In genomic region chr19:925087-925911, GRCh38 we compare ENCODE assay signal across 9 cellular contexts. TPM values are rescaled to one million over a fixed set of nuclear protein-coding genes. Genes with fewer than 3 reads are reported as not detected.
DNase-seq lines count a peak whose midpoint lies in the region; TF ChIP-seq lines count a peak whose summit lies in the region.
"Had no signal": no experiment of that assay in that cellular context is flagged by ENCODE, and none has a peak within 500 bp of the region (broad histone marks: within the 10 kb centered on the region; RNA-seq: fewer than 3 reads in every experiment).

No MANE protein-coding gene starts in this region.

- peak overlapping the region; percentile 96 for H2BK120ac ChIP-seq in mesendoderm (ENCODE audit: low read depth, low read length)

- H3K79me1 ChIP-seq in mesendoderm (ENCODE audit: low read length): peaks cover 5% of the 10 kb centered on the region

- H3K9me3 Mint-ChIP-seq in Caco-2 (ENCODE audit: unreplicated experiment): no peaks in the 10 kb centered on the region
- H3K9me3 Mint-ChIP-seq in endothelial cell (ENCODE audit: unreplicated experiment): no peaks in the 10 kb centered on the region

- intact Hi-C loops in Caco-2 (cut with micrococcal nuclease; ENCODE audit: unreplicated experiment): loop anchor here (1.0 to 2.0 kb wide), 3 partner anchors 28 to 59 kb away; partner anchors contain the start of gene WDR18

- H3K4me1 Mint-ChIP-seq in Caco-2 (ENCODE audit: low read depth, unreplicated experiment): no peaks in the 10 kb centered on the region
- H3K4me1 Mint-ChIP-seq in endothelial cell (ENCODE audit: unreplicated experiment): peaks cover 2% of the 10 kb centered on the region

- H3K27ac ChIP-seq in mesendoderm (ENCODE audit: low read depth, low read length): peak overlapping the region; percentile 94

- peak overlapping the region; percentile 60 for H3K9ac ChIP-seq in mesendoderm (ENCODE audit: low read length)

- H3K4ac ChIP-seq in mesendoderm (ENCODE audit: low read depth, low read length): peak overlapping the region; percentile 99

- H3K9me3 ChIP-seq in Caco-2: no peaks in the 10 kb centered on the region

- H3K36me3 Mint-ChIP-seq in Caco-2 (ENCODE audit: insufficient read depth, unreplicated experiment) (peaks cover 28% of the 10 kb centered on the region), endothelial cell (ENCODE audit: low read depth, unreplicated experiment) (peaks cover 9% of the 10 kb centered on the region)

- POLR2A ChIA-PET in Caco-2 (lab: Charles Lee): interaction anchor here (0.6 to 1.0 kb wide), 2 partner anchors 21 to 173 kb away, joined by 3 to 9 read pairs; no protein-coding TSS in a partner anchor

- no peaks in the 10 kb centered on the region for H3K27me3 Mint-ChIP-seq in Caco-2 (ENCODE audit: insufficient read depth, unreplicated experiment)
- H3K27me3 Mint-ChIP-seq in endothelial cell (ENCODE audit: unreplicated experiment): peaks cover 10% of the 10 kb centered on the region

- H4K8ac ChIP-seq in mesendoderm (ENCODE audit: low read depth, low read length): peak overlapping the region; percentile 99

- DNase-seq in Caco-2 (peak; percentile 89 to 91), GM20000 (ENCODE audit: low spot score) (peak; percentile 96), HS-27A (ENCODE audit: low read depth) (peak; percentile 66), NOMO-1 treated with dmso at 0.1 percent for 144 hours (lab: John Stamatoyannopoulos, UW; ENCODE audit: unreplicated experiment) (peak; percentile 79), endothelial cell (ENCODE audit: low spot score) (peak; percentile 74), mesendoderm (peak; percentile 96)
- peak; percentile 75 for DNase-seq in activated CD8-positive, alpha-beta memory T cell treated with anti-CD3 and anti-CD28 coated beads, Interleukin-2, amount 50 U/mL, for 4 hours
- DNase-seq in stimulated activated CD8-positive, alpha-beta memory T cell treated with anti-CD3 and anti-CD28 coated beads, Interleukin-4, amount 100 ng/mL, for 48 hours: peak; percentile 84

- peaks cover 23% of the 10 kb centered on the region for H3K79me2 ChIP-seq in mesendoderm (ENCODE audit: control insufficient read depth, insufficient read depth, low read length)

- H3K18ac ChIP-seq in mesendoderm (ENCODE audit: low read length): peak overlapping the region; percentile 100

- H2AK5ac ChIP-seq in mesendoderm (ENCODE audit: low read length): no peak overlapping the region

- H2BK15ac ChIP-seq in mesendoderm (replicated peaks; ENCODE audit: low read depth): no peak overlapping the region

- H3K27me3 ChIP-seq in Caco-2 (replicated peaks; ENCODE audit: control insufficient read depth, insufficient read depth, low read length) (no peaks in the 10 kb centered on the region), mesendoderm (ENCODE audit: insufficient read depth, low read length, poor library complexity) (peaks cover 9% of the 10 kb centered on the region)

- TF ChIP-seq CTCF in Caco-2 (IDR thresholded peaks at IDR 0.05; ENCODE audit: insufficient read depth in 1 of 2, low read depth in 1 of 2, low read length in 1 of 2, severe bottlenecking in 1 of 2, unreplicated experiment in 1 of 2) (no peak), GM20000 (IDR thresholded peaks at IDR 0.05; ENCODE audit: extremely low read depth, missing control alignments) (no peak), endothelial cell (IDR thresholded peaks at IDR 0.05; ENCODE audit: unreplicated experiment) (no peak)

- no peak overlapping the region for H2BK5ac ChIP-seq in mesendoderm (ENCODE audit: low read length)

- no TSS peak for BruUV-seq in Caco-2 (replicated peaks; lab: Mats Ljungman, UMichigan)

- peak overlapping the region; percentile 98 for H3K4me3 ChIP-seq in Caco-2 (ENCODE audit: low read depth, low read length)
- H3K4me3 ChIP-seq in mesendoderm (ENCODE audit: low read length): peak overlapping the region; percentile 46

- peak overlapping the region; percentile 33 for H3K4me2 ChIP-seq in mesendoderm (ENCODE audit: low read length)

- H3K4me1 ChIP-seq in Caco-2: peaks cover 32% of the 10 kb centered on the region
- H3K4me1 ChIP-seq in mesendoderm (ENCODE audit: control insufficient read depth, low read depth, low read length): no peaks in the 10 kb centered on the region

- H3K27ac Mint-ChIP-seq in Caco-2 (ENCODE audit: unreplicated experiment) (peak overlapping the region; percentile 82), endothelial cell (ENCODE audit: unreplicated experiment) (no peak overlapping the region)

- peaks cover 1% of the 10 kb centered on the region for H3K36me3 ChIP-seq in Caco-2 (ENCODE audit: control insufficient read depth, insufficient read depth, low read length)
- peaks cover 2% of the 10 kb centered on the region for H3K36me3 ChIP-seq in mesendoderm (ENCODE audit: control insufficient read depth, insufficient read depth, low read length)

- H3K23ac ChIP-seq in mesendoderm (ENCODE audit: low read length): no peak overlapping the region

- peak overlapping the region; percentile 86 for H3K56ac ChIP-seq in mesendoderm (ENCODE audit: low read length)

- CTCF ChIA-PET in Caco-2 (lab: Charles Lee): interaction anchor here (0.6 to 1.6 kb wide), 2 partner anchors 31 to 59 kb away, joined by 3 to 6 read pairs; partner anchors contain the start of gene WDR18

- no peak overlapping the region for H4K5ac ChIP-seq in mesendoderm (ENCODE audit: low read length)

- no CpG with 5 or more reads among the region's 81 CpGs for WGBS in mesendoderm (ENCODE audit: extremely low coverage, insufficient coverage, low lambda C conversion rate)

- H3K4me3 Mint-ChIP-seq in Caco-2 (ENCODE audit: unreplicated experiment) (peak overlapping the region; percentile 85), endothelial cell (ENCODE audit: unreplicated experiment) (peak overlapping the region; percentile 81)

RNA-seq across cellular contexts. Expression of gene ARID3A, which starts 0.5 kb away (rescaled TPM):
- 217 and 239 TPM in 2 replicates for total RNA-seq in Caco-2 (2022)
- 108 TPM for total RNA-seq in endothelial cell (ENCODE audit: unreplicated experiment)
- polyA plus RNA-seq in mesendoderm (2013, experiment 1 of 2): 66.2 TPM
- 69.1 TPM for polyA plus RNA-seq in mesendoderm (2013, experiment 2 of 2)

RNA-seq across cellular contexts. Expression of gene KISS1R, which starts 8.2 kb away (rescaled TPM):
- total RNA-seq in Caco-2 (2022) (13.0 and 16.6 TPM in 2 replicates), endothelial cell (ENCODE audit: unreplicated experiment) (not detected)
- polyA plus RNA-seq in mesendoderm (2013, experiment 1 of 2): 0.10 TPM
- polyA plus RNA-seq in mesendoderm (2013, experiment 2 of 2): 0.15 TPM

RNA-seq across cellular contexts. Expression of gene R3HDM4, which starts 12.3 kb away (rescaled TPM):
- 57.7 and 60.4 TPM in 2 replicates for total RNA-seq in Caco-2 (2022)
- total RNA-seq in endothelial cell (ENCODE audit: unreplicated experiment): 40.6 TPM
- 56.1 TPM for polyA plus RNA-seq in mesendoderm (2013, experiment 1 of 2)
- polyA plus RNA-seq in mesendoderm (2013, experiment 2 of 2): 56.0 TPM

RNA-seq across cellular contexts. Expression of gene RNU6-9, which starts 32.0 kb away (rescaled TPM):
- total RNA-seq in Caco-2 (2022) (not detected in 2 replicates), endothelial cell (ENCODE audit: unreplicated experiment) (not detected)
- not detected for polyA plus RNA-seq in mesendoderm (2013, experiment 1 of 2)
- polyA plus RNA-seq in mesendoderm (2013, experiment 2 of 2): not detected
- total RNA-seq: glomerular endothelial cell had no signal

RNA-seq across cellular contexts. Expression of gene MED16, which starts 32.3 kb away (rescaled TPM):
- total RNA-seq in Caco-2 (2022): 64.3 and 69.1 TPM in 2 replicates
- total RNA-seq in endothelial cell (ENCODE audit: unreplicated experiment): 66.5 TPM
- 34.1 TPM for polyA plus RNA-seq in mesendoderm (2013, experiment 1 of 2)
- polyA plus RNA-seq in mesendoderm (2013, experiment 2 of 2): 33.8 TPM

Comparison
In these comparisons a context has a peak if more than half of its experiments do, and no peak if none do; other contexts are left out.
1. Peak in every context shown above with its lines: DNase-seq, H3K4me3 ChIP-seq and H3K27ac ChIP-seq.
2. RNA of gene KISS1R, which starts 8.2 kb away (total RNA-seq): 13.0 to 16.6 TPM in Caco-2; not detected in endothelial cell (single experiment); every median in the first group is over 10 times any median in the second.